In genomic region chr2:174925046-174925784, GRCh38 we compare ENCODE assay signal across 22 cellular contexts.
DNase-seq lines count a peak whose midpoint lies in the region; ATAC-seq, FAIRE-seq and TF ChIP-seq lines count a peak whose summit lies in the region.
"Had no signal": no experiment of that assay in that cellular context is flagged by ENCODE, and none has a peak within 500 bp of the region (broad histone marks: within the 10 kb centered on the region; RNA-seq: fewer than 3 reads in every experiment).

No MANE protein-coding gene starts in this region.

- H3K27ac Mint-ChIP-seq in endothelial cell (ENCODE audit: unreplicated experiment): peak overlapping the region; percentile 31
- no peak overlapping the region for H3K27ac Mint-ChIP-seq in CD4-positive, alpha-beta memory T cell
- H3K27ac Mint-ChIP-seq: CD8-positive, alpha-beta T cell; HFFc6; IgD-negative memory B cell had no signal

- peaks cover 12% of the 10 kb centered on the region for H3K36me3 ChIP-seq in HUES64 (ENCODE audit: insufficient read depth, low read length)
- H3K36me3 ChIP-seq in iPS-20b (ENCODE audit: insufficient read depth, low read depth, low read length): peaks cover 5% of the 10 kb centered on the region; the same call in 1 of the 2 replicates
- H3K36me3 ChIP-seq in osteoblast (ENCODE audit: insufficient read depth, low read length): no peaks in the 10 kb centered on the region
- H3K36me3 ChIP-seq in CD4-positive, alpha-beta memory T cell (ENCODE audit: insufficient read depth, low read length): no peaks in the 10 kb centered on the region
- no peaks in the 10 kb centered on the region for H3K36me3 ChIP-seq in HepG2 (replicated peaks in 1 of 2; ENCODE audit: control insufficient read depth in 1 of 2, insufficient read depth in 2 of 2, low read length in 2 of 2)
- H3K36me3 ChIP-seq: BLaER1 had no signal

- H3K79me2 ChIP-seq in osteoblast (ENCODE audit: insufficient read depth, low read length) (no peaks in the 10 kb centered on the region), HepG2 (ENCODE audit: insufficient read depth, low read length) (no peaks in the 10 kb centered on the region)

- H3K4me3 ChIP-seq in HUES64 (ENCODE audit: low read length) (peak overlapping the region; percentile 12; the same call in 1 of the 2 replicates), iPS-20b (ENCODE audit: low read length) (peak overlapping the region; percentile 43), osteoblast (ENCODE audit: insufficient read depth, low read length) (no peak overlapping the region), HepG2 (replicated peaks in 1 of 3; ENCODE audit: insufficient read depth in 1 of 3, low read depth in 2 of 3, low read length in 3 of 3) (no peak overlapping the region)
- H3K4me3 ChIP-seq in CD4-positive, alpha-beta memory T cell (ENCODE audit: low read length in 2 of 2): no peak overlapping the region
- H3K4me3 ChIP-seq: BLaER1 had no signal

- no peaks in the 10 kb centered on the region for H3K27me3 ChIP-seq in HUES64 (ENCODE audit: insufficient read depth, low read length)
- no peaks in the 10 kb centered on the region for H3K27me3 ChIP-seq in iPS-20b (ENCODE audit: insufficient read depth, low read length)
- H3K27me3 ChIP-seq in osteoblast (ENCODE audit: insufficient read depth, low read length): no peaks in the 10 kb centered on the region
- H3K27me3 ChIP-seq in CD4-positive, alpha-beta memory T cell (ENCODE audit: insufficient read depth, low read length): no peaks in the 10 kb centered on the region
- H3K27me3 ChIP-seq in HepG2 (ENCODE audit: control insufficient read depth in 1 of 2, insufficient read depth in 2 of 2, low read length in 2 of 2): no peaks in the 10 kb centered on the region
- H3K27me3 ChIP-seq: BLaER1 had no signal

- no peaks in the 10 kb centered on the region for H3K4me1 Mint-ChIP-seq in endothelial cell (ENCODE audit: unreplicated experiment)
- H3K4me1 Mint-ChIP-seq in CD4-positive, alpha-beta memory T cell: no peaks in the 10 kb centered on the region
- H3K4me1 Mint-ChIP-seq: IgD-negative memory B cell had no signal

- no peak for FAIRE-seq in HepG2 (lab: Jason Lieb, UNC)
- FAIRE-seq: GM12891, H54 had no signal

- TF ChIP-seq RAD21 in HepG2 (CRISPR knock-in tag; IDR thresholded peaks at IDR 0.05): no peak

- TF ChIP-seq POLR2A in HepG2 (IDR thresholded peaks at IDR 0.05; ENCODE audit: insufficient read depth in 1 of 2, low read depth in 2 of 2, low read length in 2 of 2): no peak

- H3K4me2 ChIP-seq in osteoblast (ENCODE audit: insufficient read depth, low read length) (no peak overlapping the region), HepG2 (ENCODE audit: low read depth, low read length) (no peak overlapping the region)
- H3K4me2 ChIP-seq: BLaER1 had no signal

- CTCF ChIA-PET in CD4-positive, alpha-beta memory T cell (lab: Charles Lee; ENCODE audit: partially characterized antibody): no interaction called here
- CTCF ChIA-PET in HepG2 (lab: Yijun Ruan, JAX; ENCODE audit: low intra/inter-chr PET ratio, low total read pairs): no interaction called here

- TF ChIP-seq CTCF in endothelial cell (IDR thresholded peaks at IDR 0.05; ENCODE audit: unreplicated experiment): no peak
- no peak for TF ChIP-seq CTCF in osteoblast (IDR thresholded peaks at IDR 0.05; ENCODE audit: extremely low read depth, low read depth, low read length)
- no peak for TF ChIP-seq CTCF in HepG2 (CRISPR knock-in tag; IDR thresholded peaks at IDR 0.05)

- in situ Hi-C loops in HepG2 (cut with HindIII; ENCODE audit: extremely low pct_ligation_motif_present, low pct_unique_long_range_greater_than_20kb): no loop called here

- no peaks in the 10 kb centered on the region for H3K9me3 ChIP-seq in HUES64 (ENCODE audit: insufficient read depth, low read depth, low read length)
- no peaks in the 10 kb centered on the region; the same call in 1 of the 2 replicates for H3K9me3 ChIP-seq in iPS-20b (ENCODE audit: insufficient read depth, low read depth, low read length)
- no peaks in the 10 kb centered on the region for H3K9me3 ChIP-seq in osteoblast (ENCODE audit: low read depth, low read length)
- H3K9me3 ChIP-seq in CD4-positive, alpha-beta memory T cell (ENCODE audit: control insufficient read depth in 1 of 2, low read length in 2 of 2): no peaks in the 10 kb centered on the region
- no peaks in the 10 kb centered on the region for H3K9me3 ChIP-seq in HepG2 (ENCODE audit: low read length)

- DNase-seq in endothelial cell (ENCODE audit: low spot score) (no peak), osteoblast (ENCODE audit: insufficient read length, low spot score, missing footprints) (no peak), superior temporal gyrus (ENCODE audit: extremely low spot score) (no peak), HepG2 (ENCODE audit: low spot score) (no peak)
- DNase-seq in CD4-positive, alpha-beta memory T cell: no peak
- DNase-seq: CD8-positive, alpha-beta T cell; DND-41; HFFc6; NCI-H1105; NCI-H2029 treated with DMSO at 0.1 percent for 48 hours; NCI-H226; NCI-H510A treated with DMSO at 0.1 percent for 48 hours; NCI-H748 treated with DMSO at 0.1 percent for 48 hours; SIG-M5 had no signal

- H3K27me3 Mint-ChIP-seq in endothelial cell (ENCODE audit: unreplicated experiment): no peaks in the 10 kb centered on the region
- peaks cover 0 to 2% of the 10 kb centered on the region in 2 donors for H3K27me3 Mint-ChIP-seq in CD4-positive, alpha-beta memory T cell

- BruUV-seq in HepG2 (replicated peaks; lab: Mats Ljungman, UMichigan): no TSS peak

- 7% methylated on average over 1 of the region's 3 CpGs for WGBS in HUES64
- WGBS in HepG2 (ENCODE audit: low lambda C conversion rate): 39% methylated on average over 3 of the region's 3 CpGs

- H4K20me1 ChIP-seq in osteoblast (ENCODE audit: insufficient read depth, low read length) (no peaks in the 10 kb centered on the region), HepG2 (ENCODE audit: insufficient read depth, low read length) (no peaks in the 10 kb centered on the region)
- H4K20me1 ChIP-seq: BLaER1 had no signal

- H3K9me3 Mint-ChIP-seq in endothelial cell (ENCODE audit: unreplicated experiment): no peaks in the 10 kb centered on the region
- peaks cover 0 to 5% (median 1%) of the 10 kb centered on the region in 8 donors for H3K9me3 Mint-ChIP-seq in CD4-positive, alpha-beta memory T cell
- H3K9me3 Mint-ChIP-seq: HFFc6 had no signal

- intact Hi-C loops in CD4-positive, alpha-beta memory T cell (cut with micrococcal nuclease): no loop called here
- intact Hi-C loops in HepG2 (cut with micrococcal nuclease; ENCODE audit: unreplicated experiment): no loop called here

- H3K4me3 Mint-ChIP-seq in endothelial cell (ENCODE audit: unreplicated experiment): no peak overlapping the region
- H3K4me3 Mint-ChIP-seq in CD4-positive, alpha-beta memory T cell: no peak overlapping the region
- H3K4me3 Mint-ChIP-seq: CD8-positive, alpha-beta T cell; HFFc6; IgD-negative memory B cell had no signal

- peaks cover 49% of the 10 kb centered on the region for H3K4me1 ChIP-seq in HUES64 (ENCODE audit: insufficient read depth, low read length)
- H3K4me1 ChIP-seq in iPS-20b (ENCODE audit: insufficient read depth, low read length): peaks cover 33% of the 10 kb centered on the region
- H3K4me1 ChIP-seq in osteoblast (ENCODE audit: insufficient read depth, low read length): no peaks in the 10 kb centered on the region
- H3K4me1 ChIP-seq in CD4-positive, alpha-beta memory T cell (ENCODE audit: insufficient read depth, low read length): no peaks in the 10 kb centered on the region
- H3K4me1 ChIP-seq in HepG2 (ENCODE audit: insufficient read depth, low read length): no peaks in the 10 kb centered on the region
- H3K4me1 ChIP-seq: BLaER1 had no signal

- H2AFZ ChIP-seq in osteoblast (ENCODE audit: low read length): no peak overlapping the region
- no peak overlapping the region for H2AFZ ChIP-seq in HepG2 (ENCODE audit: low read length)

- peak overlapping the region; percentile 98 for H3K27ac ChIP-seq in HUES64 (ENCODE audit: low read depth, low read length)
- H3K27ac ChIP-seq in iPS-20b (ENCODE audit: low read length): peak overlapping the region; percentile 94
- H3K27ac ChIP-seq in osteoblast (ENCODE audit: low read depth, low read length): no peak overlapping the region
- H3K27ac ChIP-seq in CD4-positive, alpha-beta memory T cell (ENCODE audit: low read depth, low read length): no peak overlapping the region
- H3K27ac ChIP-seq in HepG2 (ENCODE audit: extremely low read length, insufficient read depth, low read length): no peak overlapping the region
- H3K27ac ChIP-seq: BLaER1 had no signal

- ATAC-seq in HepG2: no peak
- ATAC-seq: CD8-positive, alpha-beta T cell; Panc1; SK-N-SH treated with all-trans-retinoic acid at 6 μM for 48 hours had no signal

- no peak for TF ChIP-seq EP300 in HepG2 (IDR thresholded peaks at IDR 0.05; ENCODE audit: low read depth in 2 of 2, low read length in 2 of 2)
- no peak for TF ChIP-seq EP300 in HepG2 (CRISPR knock-in tag; IDR thresholded peaks at IDR 0.05; ENCODE audit: borderline replicate concordance)

- H3K36me3 Mint-ChIP-seq in endothelial cell (ENCODE audit: low read depth, unreplicated experiment): peaks cover 11% of the 10 kb centered on the region
- H3K36me3 Mint-ChIP-seq in CD4-positive, alpha-beta memory T cell: no peaks in the 10 kb centered on the region
- H3K36me3 Mint-ChIP-seq: CD8-positive, alpha-beta T cell; IgD-negative memory B cell had no signal

- H3K9ac ChIP-seq in HUES64 (ENCODE audit: low read depth, low read length) (peak overlapping the region; percentile 57), iPS-20b (ENCODE audit: low read depth, low read length) (peak overlapping the region; percentile 61), HepG2 (ENCODE audit: insufficient read depth, low read depth, low read length) (no peak overlapping the region)
- H3K9ac ChIP-seq: BLaER1 had no signal

- POLR2A ChIA-PET in CD4-positive, alpha-beta memory T cell (lab: Charles Lee; ENCODE audit: partially characterized antibody): no interaction called here
- POLR2A ChIA-PET in HepG2 (lab: Yijun Ruan, JAX): no interaction called here

TF ChIP-seq in HepG2, 621 proteins besides CTCF, POLR2A, EP300 and RAD21 (continues in another document):
- TF ChIP-seq ZBTB39 (CRISPR knock-in tag; IDR thresholded peaks at IDR 0.05): no peak

Comparison
In these comparisons a context has a peak if more than half of its experiments do, and no peak if none do; other contexts are left out.
1. H3K27ac ChIP-seq: peak in HUES64 (single experiment) and iPS-20b (single experiment); none in osteoblast (single experiment), CD4-positive, alpha-beta memory T cell (single experiment) and HepG2 (single experiment).
2. H3K4me3 ChIP-seq: peak in HUES64 (single experiment) and iPS-20b (single experiment); none in osteoblast (single experiment), CD4-positive, alpha-beta memory T cell (0 of 2) and HepG2 (0 of 3).